ENCODE assay signal across 1 cellular context in the genomic region with DNA sequence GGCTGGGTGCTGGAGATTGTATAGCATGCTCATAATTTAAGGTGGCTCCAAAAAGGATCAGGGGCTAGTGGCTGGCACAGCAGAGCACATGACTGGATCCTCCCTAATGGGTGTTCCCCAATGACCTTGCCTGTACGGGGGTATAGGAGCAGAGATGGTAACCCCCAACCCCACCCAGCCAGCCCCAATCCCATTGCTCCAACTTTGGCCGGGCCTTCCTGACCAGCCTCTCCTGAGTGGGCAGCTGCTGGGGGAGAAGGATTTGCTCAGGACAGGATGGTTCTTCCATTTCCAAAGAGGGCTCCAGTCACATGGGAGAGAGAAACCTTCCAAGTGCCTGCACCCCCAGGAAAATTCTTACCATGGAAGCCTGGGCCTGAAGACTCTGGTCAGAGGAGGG.
TF ChIP-seq lines count a peak whose summit lies in the region.

No MANE protein-coding gene starts in this region.

TF ChIP-seq in WTC11, 78 proteins besides CTCF, POLR2A, EP300 and RAD21:
- no peak for TF ChIP-seq JUN (CRISPR knock-in tag; IDR thresholded peaks at IDR 0.05)
- TF ChIP-seq, protein P1, sequence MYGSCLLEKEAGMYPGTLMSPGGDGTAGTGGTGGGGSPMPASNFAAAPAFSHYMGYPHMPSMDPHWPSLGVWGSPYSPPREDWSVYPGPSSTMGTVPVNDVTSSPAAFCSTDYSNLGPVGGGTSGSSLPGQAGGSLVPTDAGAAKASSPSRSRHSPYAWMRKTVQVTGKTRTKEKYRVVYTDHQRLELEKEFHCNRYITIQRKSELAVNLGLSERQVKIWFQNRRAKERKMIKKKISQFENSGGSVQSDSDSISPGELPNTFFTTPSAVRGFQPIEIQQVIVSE (CRISPR knock-in tag; IDR thresholded peaks at IDR 0.05; ENCODE audit: borderline replicate concordance) = no peak
- TF ChIP-seq, protein P2, sequence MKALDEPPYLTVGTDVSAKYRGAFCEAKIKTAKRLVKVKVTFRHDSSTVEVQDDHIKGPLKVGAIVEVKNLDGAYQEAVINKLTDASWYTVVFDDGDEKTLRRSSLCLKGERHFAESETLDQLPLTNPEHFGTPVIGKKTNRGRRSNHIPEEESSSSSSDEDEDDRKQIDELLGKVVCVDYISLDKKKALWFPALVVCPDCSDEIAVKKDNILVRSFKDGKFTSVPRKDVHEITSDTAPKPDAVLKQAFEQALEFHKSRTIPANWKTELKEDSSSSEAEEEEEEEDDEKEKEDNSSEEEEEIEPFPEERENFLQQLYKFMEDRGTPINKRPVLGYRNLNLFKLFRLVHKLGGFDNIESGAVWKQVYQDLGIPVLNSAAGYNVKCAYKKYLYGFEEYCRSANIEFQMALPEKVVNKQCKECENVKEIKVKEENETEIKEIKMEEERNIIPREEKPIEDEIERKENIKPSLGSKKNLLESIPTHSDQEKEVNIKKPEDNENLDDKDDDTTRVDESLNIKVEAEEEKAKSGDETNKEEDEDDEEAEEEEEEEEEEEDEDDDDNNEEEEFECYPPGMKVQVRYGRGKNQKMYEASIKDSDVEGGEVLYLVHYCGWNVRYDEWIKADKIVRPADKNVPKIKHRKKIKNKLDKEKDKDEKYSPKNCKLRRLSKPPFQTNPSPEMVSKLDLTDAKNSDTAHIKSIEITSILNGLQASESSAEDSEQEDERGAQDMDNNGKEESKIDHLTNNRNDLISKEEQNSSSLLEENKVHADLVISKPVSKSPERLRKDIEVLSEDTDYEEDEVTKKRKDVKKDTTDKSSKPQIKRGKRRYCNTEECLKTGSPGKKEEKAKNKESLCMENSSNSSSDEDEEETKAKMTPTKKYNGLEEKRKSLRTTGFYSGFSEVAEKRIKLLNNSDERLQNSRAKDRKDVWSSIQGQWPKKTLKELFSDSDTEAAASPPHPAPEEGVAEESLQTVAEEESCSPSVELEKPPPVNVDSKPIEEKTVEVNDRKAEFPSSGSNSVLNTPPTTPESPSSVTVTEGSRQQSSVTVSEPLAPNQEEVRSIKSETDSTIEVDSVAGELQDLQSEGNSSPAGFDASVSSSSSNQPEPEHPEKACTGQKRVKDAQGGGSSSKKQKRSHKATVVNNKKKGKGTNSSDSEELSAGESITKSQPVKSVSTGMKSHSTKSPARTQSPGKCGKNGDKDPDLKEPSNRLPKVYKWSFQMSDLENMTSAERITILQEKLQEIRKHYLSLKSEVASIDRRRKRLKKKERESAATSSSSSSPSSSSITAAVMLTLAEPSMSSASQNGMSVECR (CRISPR knock-in tag; IDR thresholded peaks at IDR 0.05; ENCODE audit: borderline replicate concordance) = no peak
